ENCODE assay signal across 19 cellular contexts in the genomic region with DNA sequence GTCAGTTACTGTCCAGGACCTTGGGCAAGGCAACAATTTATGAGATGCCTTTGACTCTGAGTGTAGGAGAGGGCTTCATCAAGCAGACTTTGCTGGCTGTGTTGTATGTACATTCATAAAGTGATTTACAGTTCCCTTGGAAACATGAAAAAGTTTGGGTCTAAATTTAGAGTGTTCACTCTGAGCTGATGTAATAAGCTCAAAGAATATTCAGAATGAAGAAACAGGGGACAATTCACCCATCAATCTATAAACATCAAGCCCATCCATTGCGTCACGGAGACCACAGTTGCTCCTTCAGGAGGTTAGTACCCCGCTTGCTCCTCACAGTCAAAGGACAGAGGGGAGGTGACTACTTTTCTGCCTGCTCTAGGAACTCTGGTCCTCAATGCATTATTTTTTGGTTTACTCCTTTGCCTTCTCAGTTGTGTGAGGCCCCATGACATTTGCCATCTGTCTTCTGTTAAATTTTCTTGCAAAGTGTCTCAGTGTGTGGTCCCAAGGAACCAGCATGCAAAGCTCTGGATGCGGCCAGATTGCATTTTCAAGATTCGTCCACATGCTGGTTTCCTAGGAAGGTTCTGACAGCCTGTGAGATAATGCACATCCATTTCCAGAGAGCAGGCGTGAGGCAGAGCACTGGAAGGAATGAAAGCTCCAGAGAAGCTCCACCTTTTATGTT.
"Had no signal": no experiment of that assay in that cellular context is flagged by ENCODE, and none has a peak within 500 bp of the region (broad histone marks: within the 10 kb centered on the region; RNA-seq: fewer than 3 reads in every experiment).

No MANE protein-coding gene starts in this region.

- H3K4me3 ChIP-seq: dorsolateral prefrontal cortex, hepatocyte, lung, tibial artery, upper lobe of right lung, vagina had no signal

- H3K4me1 Mint-ChIP-seq: naive thymus-derived CD4-positive, alpha-beta T cell had no signal

- H3K9me3 ChIP-seq: neutrophil, tibial artery, upper lobe of right lung, vagina had no signal

- H3K27ac Mint-ChIP-seq: naive thymus-derived CD4-positive, alpha-beta T cell had no signal

- H3K4me2 ChIP-seq: hepatocyte had no signal

- H3K27me3 ChIP-seq: dorsolateral prefrontal cortex, hepatocyte, neutrophil, upper lobe of right lung, vagina had no signal

- H3K79me2 ChIP-seq: hepatocyte had no signal

- H3K4me1 ChIP-seq: tibial artery, upper lobe of right lung, vagina had no signal

- H2AFZ ChIP-seq: hepatocyte had no signal

- H3K4me3 Mint-ChIP-seq: naive thymus-derived CD4-positive, alpha-beta T cell had no signal

- FAIRE-seq: kidney, small intestine had no signal

- DNase-seq: cortex of kidney; dorsolateral prefrontal cortex; effector CD8-positive, alpha-beta T cell; foreskin melanocyte; head of caudate nucleus; kidney; left cardiac atrium; left ventricle myocardium superior; naive thymus-derived CD4-positive, alpha-beta T cell; posterior cingulate gyrus; small intestine; stimulated activated CD4-positive, alpha-beta T cell treated with anti-CD3 and anti-CD28 coated beads, Interleukin-12 subunit alpha, Interleukin-12 subunit beta, amount 100 ng/mL, for 4 hours; stimulated activated naive CD4-positive, alpha-beta T cell treated with Interleukin-2 at 50 U/mL for 16 hours; tibial artery; upper lobe of right lung had no signal

- H3K36me3 ChIP-seq: neutrophil, tibial artery, upper lobe of right lung, vagina had no signal

- H3K27ac ChIP-seq: hepatocyte, neutrophil, tibial artery, upper lobe of right lung, vagina had no signal

- ATAC-seq: left cardiac atrium; left ventricle myocardium superior; naive thymus-derived CD4-positive, alpha-beta T cell; upper lobe of right lung had no signal
